8 cellular contexts compared by ENCODE assay signal in genomic region chr20:62804632-62805364, GRCh38. TPM values are rescaled to one million over a fixed set of nuclear protein-coding genes. Genes with fewer than 3 reads are reported as not detected.
DNase-seq lines count a peak whose midpoint lies in the region; ATAC-seq and TF ChIP-seq lines count a peak whose summit lies in the region.

OGFR (plus strand) TSS chr20:62804835; CDS start chr20:62804860, 25 bp downstream.

- H3K4me3 Mint-ChIP-seq in activated naive CD8-positive, alpha-beta T cell treated with anti-CD3 and anti-CD28 coated beads, Interleukin-2, amount 50 U/mL, for 24 hours: peak within 1 kb of the TSS; percentile 86
- peak within 1 kb of the TSS; percentile 85 for H3K4me3 Mint-ChIP-seq in progenitor cell of endocrine pancreas (ENCODE audit: low read depth)

- peaks cover 0 to 67% (median 40%) of the 10 kb centered on the region in 12 donors for H3K4me1 ChIP-seq in heart left ventricle
- H3K4me1 ChIP-seq in uterus: peaks cover 0 to 25% of the 10 kb centered on the region in 2 donors

- H3K27me3 ChIP-seq in heart left ventricle (no peaks in the 10 kb centered on the region), uterus (no peaks in the 10 kb centered on the region)

- 0 to 1% (median 0%) methylated on average over 6 to 99 of the region's 103 CpGs; no CpG with 5 or more reads in 1 of the 4 donors for WGBS in heart left ventricle, 4 donors

- TF ChIP-seq POLR2A in heart left ventricle (IDR thresholded peaks at IDR 0.05): peak in 1 of 2 donors; percentile 61
- TF ChIP-seq POLR2A in uterus (IDR thresholded peaks at IDR 0.05): peak; percentile 45 to 67

- H3K9me3 Mint-ChIP-seq in activated naive CD8-positive, alpha-beta T cell treated with anti-CD3 and anti-CD28 coated beads, Interleukin-2, amount 50 U/mL, for 24 hours: no peaks in the 10 kb centered on the region
- no peaks in the 10 kb centered on the region for H3K9me3 Mint-ChIP-seq in progenitor cell of endocrine pancreas (ENCODE audit: low read depth)

- TF ChIP-seq CTCF in GM13977 (IDR thresholded peaks at IDR 0.05; ENCODE audit: extremely low read depth, insufficient read depth, missing control alignments) (no peak), heart left ventricle (IDR thresholded peaks at IDR 0.05) (no peak), progenitor cell of endocrine pancreas (IDR thresholded peaks at IDR 0.05; ENCODE audit: unreplicated experiment) (no peak), uterus (IDR thresholded peaks at IDR 0.05) (no peak)

- ATAC-seq in HG03280 (IDR thresholded peaks at IDR 0.05; ENCODE audit: unreplicated experiment) (peak; percentile 51), heart left ventricle (peak in 3 of 4 donors; percentile 16 to 50 (median 30))
- ATAC-seq in activated naive CD8-positive, alpha-beta T cell treated with anti-CD3 and anti-CD28 coated beads, Interleukin-2, amount 50 U/mL, for 24 hours: peak; percentile 53

- H3K4me1 Mint-ChIP-seq in activated naive CD8-positive, alpha-beta T cell treated with anti-CD3 and anti-CD28 coated beads, Interleukin-2, amount 50 U/mL, for 24 hours: peaks cover 24% of the 10 kb centered on the region
- peaks cover 5% of the 10 kb centered on the region for H3K4me1 Mint-ChIP-seq in progenitor cell of endocrine pancreas (ENCODE audit: low read depth)

- intact Hi-C loops in heart left ventricle (cut with DNase I) (loop anchor here in 7 of 10 donors (1.0 to 10.0 kb wide), 7 partner anchors 127 to 500 kb away; partner anchors contain the start of gene ADRM1 (in 1 of the 7)), uterus (cut with DNase I; ENCODE audit: low total_unique reads) (loop anchor here (10.0 kb wide), 1 partner anchor 400 kb away; the partner anchor contains the start of gene CABLES2)

- peaks cover 10% of the 10 kb centered on the region for H3K36me3 Mint-ChIP-seq in activated naive CD8-positive, alpha-beta T cell treated with anti-CD3 and anti-CD28 coated beads, Interleukin-2, amount 50 U/mL, for 24 hours (ENCODE audit: low read depth)
- H3K36me3 Mint-ChIP-seq in progenitor cell of endocrine pancreas (ENCODE audit: insufficient read depth): peaks cover 9% of the 10 kb centered on the region

- H3K4me3 ChIP-seq in heart left ventricle (peak within 1 kb of the TSS; percentile 75 to 100 (median 96)), uterus (peak within 1 kb of the TSS; percentile 57 to 95)

- peak; percentile 96 for DNase-seq in GM13977 (ENCODE audit: low spot score)
- peak; percentile 45 to 59 for DNase-seq in SW 1271 (lab: John Stamatoyannopoulos, UW)
- peak; percentile 79 for DNase-seq in activated naive CD8-positive, alpha-beta T cell treated with anti-CD3 and anti-CD28 coated beads, Interleukin-2, amount 50 U/mL, for 24 hours
- peak; percentile 65 to 86 (median 78) for DNase-seq in heart left ventricle
- DNase-seq in progenitor cell of endocrine pancreas (ENCODE audit: low spot score, unreplicated experiment): no peak
- DNase-seq in uterus: peak; percentile 69 to 73
- DNase-seq in islet precursor cell: no peak

- no peaks in the 10 kb centered on the region for H3K27me3 Mint-ChIP-seq in activated naive CD8-positive, alpha-beta T cell treated with anti-CD3 and anti-CD28 coated beads, Interleukin-2, amount 50 U/mL, for 24 hours
- peaks cover 11% of the 10 kb centered on the region for H3K27me3 Mint-ChIP-seq in progenitor cell of endocrine pancreas

- H3K27ac Mint-ChIP-seq in activated naive CD8-positive, alpha-beta T cell treated with anti-CD3 and anti-CD28 coated beads, Interleukin-2, amount 50 U/mL, for 24 hours: peak within 1 kb of the TSS; percentile 95
- H3K27ac Mint-ChIP-seq in progenitor cell of endocrine pancreas: peak within 1 kb of the TSS; percentile 86

- H3K27ac ChIP-seq in heart left ventricle (peak within 1 kb of the TSS; percentile 63 to 95 (median 90)), uterus (peak within 1 kb of the TSS; percentile 87 to 94)

- in situ Hi-C loops in GM13977 (cut with MboI; ENCODE audit: low pct_unique_long_range_greater_than_20kb, low sequenced_read_pairs, unreplicated experiment): no loop called here

- H3K36me3 ChIP-seq in heart left ventricle: peaks cover 0 to 54% (median 31%) of the 10 kb centered on the region in 9 donors
- no peaks in the 10 kb centered on the region for H3K36me3 ChIP-seq in uterus

- H3K9me3 ChIP-seq in heart left ventricle (no peaks in the 10 kb centered on the region), uterus (no peaks in the 10 kb centered on the region)

RNA-seq across cellular contexts. Expression of gene OGFR, which starts in this region (rescaled TPM):
- 10 to 100 TPM; 14.9 to 46.9 (median 19.2) TPM for total RNA-seq in heart left ventricle
- polyA plus RNA-seq in heart left ventricle: 10 to 100 TPM; 23.6 to 25.3 TPM
- total RNA-seq in progenitor cell of endocrine pancreas: 29.6 and 31.0 TPM in 2 replicates
- total RNA-seq in uterus: 10 to 100 TPM; 16.5 to 48.7 (median 31.2) TPM

Comparison
In these comparisons a context has a peak if more than half of its experiments do, and no peak if none do; other contexts are left out.
1. DNase-seq: peak in GM13977 (single experiment), SW 1271 (2 of 2), activated naive CD8-positive, alpha-beta T cell treated with anti-CD3 and anti-CD28 coated beads, Interleukin-2, amount 50 U/mL, for 24 hours (single experiment), heart left ventricle (5 of 5) and uterus (2 of 2); none in progenitor cell of endocrine pancreas (single experiment) and islet precursor cell (single experiment).
2. Peak in every context shown above with its lines, with median percentiles within 50 percentile points of each other: ATAC-seq.